Comparison of ENCODE assay signal across 28 cellular contexts in the genomic region with DNA sequence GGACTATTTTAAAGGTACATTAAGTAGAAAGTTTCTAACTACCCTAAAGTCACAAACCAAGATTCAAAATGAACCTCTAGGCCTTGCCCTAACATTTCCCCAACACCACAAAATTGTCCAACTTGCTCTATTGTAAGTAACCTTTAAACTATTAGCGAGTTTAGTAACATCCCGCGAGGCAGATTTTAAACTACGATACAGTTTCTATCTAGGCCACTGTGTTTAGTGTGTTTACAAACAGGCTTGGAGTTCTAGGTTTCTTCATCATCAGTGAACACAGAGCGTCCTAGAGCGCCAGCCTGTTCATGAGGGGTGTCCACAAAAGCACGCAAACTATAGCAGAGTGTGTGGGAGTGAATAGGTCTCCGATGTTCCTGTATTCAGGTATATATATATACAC. TPM values are rescaled to one million over a fixed set of nuclear protein-coding genes. Genes with fewer than 3 reads are reported as not detected.
"Had no signal": no experiment of that assay in that cellular context is flagged by ENCODE, and none has a peak within 500 bp of the region (broad histone marks: within the 10 kb centered on the region; RNA-seq: fewer than 3 reads in every experiment).

No MANE protein-coding gene starts in this region.

- H3K27ac ChIP-seq: neural progenitor cell, ovary, parathyroid adenoma, psoas muscle, skin epidermis, spleen, suprapubic skin, testis, tibial artery, transverse colon, upper lobe of right lung, uterus had no signal

- DNase-seq: natural killer cell; occipital lobe; ovary; posterior cingulate gyrus; psoas muscle; right cardiac atrium; spleen; stimulated activated CD4-positive, alpha-beta T cell treated with anti-CD3 and anti-CD28 coated beads, Interleukin-12 subunit alpha, Interleukin-12 subunit beta, amount 100 ng/mL, for 4 hours; stimulated activated CD4-positive, alpha-beta T cell treated with anti-CD3 and anti-CD28 coated beads, Interleukin-1b, Interleukin-23, amount 100 ng/mL, for 48 hours; stimulated activated CD4-positive, alpha-beta T cell treated with anti-CD3 and anti-CD28 coated beads, Interleukin-4, amount 100 ng/mL, for 1 hour; stimulated activated CD4-positive, alpha-beta T cell treated with anti-CD3 and anti-CD28 coated beads, Interleukin-4, amount 100 ng/mL, for 4 hours; stimulated activated CD8-positive, alpha-beta memory T cell treated with anti-CD3 and anti-CD28 coated beads, Interleukin-4, amount 100 ng/mL, for 48 hours; stimulated activated naive CD4-positive, alpha-beta T cell; stimulated activated naive CD8-positive, alpha-beta T cell treated with anti-CD3 and anti-CD28 coated beads, Interleukin-15, amount 100 ng/mL, for 72 hours; stimulated activated naive CD8-positive, alpha-beta T cell treated with anti-CD3 and anti-CD28 coated beads, Interleukin-15, Interleukin-2, amounts not matched to agents 100 U/mL and 50 U/mL, for 24 hours; substantia nigra; testis; tibial artery; transverse colon; upper lobe of right lung; uterus had no signal

- H3K4me1 ChIP-seq: neural progenitor cell, parathyroid adenoma, spleen, suprapubic skin, testis, tibial artery, transverse colon, upper lobe of right lung, uterus had no signal

- H3K9ac ChIP-seq: neural progenitor cell, parathyroid adenoma had no signal

- H3K27me3 ChIP-seq: neural progenitor cell, ovary, spleen, suprapubic skin, testis, tibial artery, transverse colon, upper lobe of right lung, uterus had no signal

- H3K9me3 ChIP-seq: ovary, psoas muscle, spleen, suprapubic skin, testis, tibial artery, transverse colon, upper lobe of right lung, uterus had no signal

- H3K36me3 ChIP-seq: neural progenitor cell, ovary, uterus had no signal

- H3K4me3 ChIP-seq: neural progenitor cell, ovary, psoas muscle, skin epidermis, smooth muscle cell, spleen, suprapubic skin, testis, tibial artery, transverse colon, upper lobe of right lung, uterus had no signal

- ATAC-seq: natural killer cell; psoas muscle; right cardiac atrium; sciatic nerve; stimulated activated memory B cell treated with anti-CD40 and anti-IgM and Interleukin-4, amounts not matched to agents 10 μg/mL and 1 μg/mL and 100 μg/mL, for 72 hours; stimulated activated naive CD8-positive, alpha-beta T cell treated with anti-CD3 and anti-CD28 coated beads, Interleukin-15, amount 100 ng/mL, for 72 hours; stimulated activated naive CD8-positive, alpha-beta T cell treated with anti-CD3 and anti-CD28 coated beads, Interleukin-15, Interleukin-2, amounts not matched to agents 100 U/mL and 50 U/mL, for 24 hours; upper lobe of right lung had no signal

RNA-seq across cellular contexts. Expression of a gene that starts 51.8 kb away (rescaled TPM):
- total RNA-seq: natural killer cell had no signal
